11 cellular contexts compared by ENCODE assay signal in genomic region chr3:180267202-180267843, GRCh38.
A peak's percentile ranks its signal among the peaks of the same experiment; 100 is the strongest.
DNase-seq lines count a peak whose midpoint lies in the region; ATAC-seq and TF ChIP-seq lines count a peak whose summit lies in the region.
"Had no signal": no experiment of that assay in that cellular context is flagged by ENCODE, and none has a peak within 500 bp of the region (broad histone marks: within the 10 kb centered on the region; RNA-seq: fewer than 3 reads in every experiment).

No MANE protein-coding gene starts in this region.

- no peaks in the 10 kb centered on the region for H3K9me3 ChIP-seq in CD4-positive, alpha-beta memory T cell (ENCODE audit: control insufficient read depth in 1 of 2, low read length in 2 of 2)
- H3K9me3 ChIP-seq in esophagus squamous epithelium = peaks cover 0 to under 1% (median 0%) of the 10 kb centered on the region in 3 donors

- WGBS in esophagus squamous epithelium, 2 donors = 44 to 51% methylated on average over 3 of the region's 3 CpGs

- CTCF ChIA-PET in CD4-positive, alpha-beta memory T cell (lab: Charles Lee; ENCODE audit: partially characterized antibody) = interaction anchor here (1.6 kb wide), 1 partner anchor 44 kb away, joined by 4 read pairs; no protein-coding TSS in a partner anchor

- H3K27me3 ChIP-seq in CD4-positive, alpha-beta memory T cell (ENCODE audit: insufficient read depth, low read length) = no peaks in the 10 kb centered on the region
- no peaks in the 10 kb centered on the region for H3K27me3 ChIP-seq in esophagus squamous epithelium

- no peaks in the 10 kb centered on the region for H3K36me3 ChIP-seq in CD4-positive, alpha-beta memory T cell (ENCODE audit: insufficient read depth, low read length)
- no peaks in the 10 kb centered on the region for H3K36me3 ChIP-seq in esophagus squamous epithelium

- H3K4me3 Mint-ChIP-seq in CD4-positive, alpha-beta memory T cell = peak overlapping the region in 7 of 8 donors; percentile 34 to 72 (median 49)

- peaks cover 2 to 16% (median 6%) of the 10 kb centered on the region in 8 donors for H3K9me3 Mint-ChIP-seq in CD4-positive, alpha-beta memory T cell

- peaks cover 3 to 7% (median 4%) of the 10 kb centered on the region in 4 donors for H3K4me1 Mint-ChIP-seq in CD4-positive, alpha-beta memory T cell

- no peak for TF ChIP-seq CTCF in esophagus squamous epithelium (IDR thresholded peaks at IDR 0.05)

- no peak overlapping the region for H3K4me3 ChIP-seq in CD4-positive, alpha-beta memory T cell (ENCODE audit: low read length in 2 of 2)
- H3K4me3 ChIP-seq in esophagus squamous epithelium = no peak overlapping the region

- DNase-seq in CD4-positive, alpha-beta memory T cell = peak in 2 of 5 donors; percentile 3 to 8
- DNase-seq in OCI-M1 (lab: John Stamatoyannopoulos, UW) = peak; percentile 50
- no peak for DNase-seq in ecto neural progenitor cell (ENCODE audit: low spot score)
- DNase-seq in esophagus squamous epithelium (lab: John Stamatoyannopoulos, UW) = no peak
- DNase-seq in DMS79 treated with DMSO at 0.1 percent for 48 hours (lab: John Stamatoyannopoulos, UW) = no peak
- no peak for DNase-seq in T1000 (lab: John Stamatoyannopoulos, UW)
- DNase-seq: DMS 273 treated with DMSO at 0.1 percent for 48 hours, NCI-H1105 treated with DMSO at 0.1 percent for 48 hours, nucleus accumbens had no signal

- ATAC-seq in GM19324 (IDR thresholded peaks at IDR 0.05; ENCODE audit: low FRiP score, unreplicated experiment) (peak; percentile 100), HG02973 (IDR thresholded peaks at IDR 0.05; ENCODE audit: unreplicated experiment) (peak; percentile 100)

- no peaks in the 10 kb centered on the region for H3K36me3 Mint-ChIP-seq in CD4-positive, alpha-beta memory T cell

- peak overlapping the region in 5 of 7 donors; percentile 9 to 74 (median 58) for H3K27ac Mint-ChIP-seq in CD4-positive, alpha-beta memory T cell

- peaks cover 5% of the 10 kb centered on the region for H3K4me1 ChIP-seq in CD4-positive, alpha-beta memory T cell (ENCODE audit: insufficient read depth, low read length)
- no peaks in the 10 kb centered on the region for H3K4me1 ChIP-seq in esophagus squamous epithelium

- no peaks in the 10 kb centered on the region for H3K27me3 Mint-ChIP-seq in CD4-positive, alpha-beta memory T cell

- POLR2A ChIA-PET in CD4-positive, alpha-beta memory T cell (lab: Charles Lee; ENCODE audit: partially characterized antibody) = no interaction called here

- no peak for TF ChIP-seq POLR2A in esophagus squamous epithelium (IDR thresholded peaks at IDR 0.05)

- H3K27ac ChIP-seq in CD4-positive, alpha-beta memory T cell (ENCODE audit: low read depth, low read length) = no peak overlapping the region
- H3K27ac ChIP-seq in esophagus squamous epithelium = no peak overlapping the region

- intact Hi-C loops in CD4-positive, alpha-beta memory T cell (cut with micrococcal nuclease) = no loop called here
- intact Hi-C loops in esophagus squamous epithelium (cut with DNase I) = no loop called here
